ENCODE assay signal across 23 cellular contexts in genomic region chr14:54191846-54192245, GRCh38.
DNase-seq lines count a peak whose midpoint lies in the region; TF ChIP-seq lines count a peak whose summit lies in the region.
"Had no signal": no experiment of that assay in that cellular context is flagged by ENCODE, and none has a peak within 500 bp of the region (broad histone marks: within the 10 kb centered on the region; RNA-seq: fewer than 3 reads in every experiment).

No MANE protein-coding gene starts in this region.

- H3K4me2 ChIP-seq in mammary epithelial cell (ENCODE audit: insufficient read depth, low read depth, low read length), result no peak overlapping the region
- H3K4me2 ChIP-seq in mesendoderm (ENCODE audit: low read length), result no peak overlapping the region
- H3K4me2 ChIP-seq: A549; BLaER1 treated with 17β-estradiol and CSF1 and Interleukin-3, amounts not matched to agents 10 nM and 100 nM had no signal

- H3K79me2 ChIP-seq in mammary epithelial cell (ENCODE audit: insufficient read depth, low read length) (no peaks in the 10 kb centered on the region), mesendoderm (ENCODE audit: control insufficient read depth, insufficient read depth, low read length) (no peaks in the 10 kb centered on the region)

- no peaks in the 10 kb centered on the region for H3K9me3 ChIP-seq in mammary epithelial cell (replicated peaks; ENCODE audit: insufficient read depth, low read length)
- H3K9me3 ChIP-seq: A549; BE2C; BLaER1 treated with 17β-estradiol and CSF1 and Interleukin-3, amounts not matched to agents 10 nM and 100 nM had no signal

- peak overlapping the region; percentile 44 for H2AFZ ChIP-seq in mammary epithelial cell (ENCODE audit: low read depth, low read length)
- H2AFZ ChIP-seq: GM23248 had no signal

- H3K23ac ChIP-seq in mesendoderm (ENCODE audit: low read length), result no peak overlapping the region

- no peak overlapping the region for H2AK5ac ChIP-seq in mesendoderm (ENCODE audit: low read length)

- H3K4me1 ChIP-seq in mammary epithelial cell (ENCODE audit: insufficient read depth, low read length), result peaks cover 25% of the 10 kb centered on the region
- H3K4me1 ChIP-seq in mesendoderm (ENCODE audit: control insufficient read depth, low read depth, low read length), result peaks cover 2% of the 10 kb centered on the region

- DNase-seq in ELR (ENCODE audit: low read depth) (peak; percentile 36), mammary epithelial cell (peak; percentile 41), epithelial cell of prostate (ENCODE audit: low read depth, low spot score) (no peak), mesendoderm (no peak), activated T-cell treated with anti-CD3 and anti-CD28 coated beads for 4 hours (no peak), NCI-H524 treated with DMSO at 0.1 percent for 48 hours (lab: John Stamatoyannopoulos, UW) (no peak)
- no peak for DNase-seq in activated CD4-positive, alpha-beta T cell treated with anti-CD3 and anti-CD28 coated beads, Interleukin-2, amount 50 U/mL, for 4 hours
- DNase-seq: 8988T; ACHN; AML-193; BE2C; Calu3; CD4-positive, alpha-beta T cell; CD8-positive, alpha-beta memory T cell; COR-L47; DND-41; GDM1; GM23248; H7; HCEC 1CT had no signal

- no peak overlapping the region for H3K4ac ChIP-seq in mesendoderm (ENCODE audit: low read depth, low read length)

- H3K4me3 ChIP-seq in mammary epithelial cell (replicated peaks in 1 of 3; ENCODE audit: insufficient read depth in 1 of 3, low read depth in 2 of 3, low read length in 3 of 3), result no peak overlapping the region
- no peak overlapping the region for H3K4me3 ChIP-seq in mesendoderm (ENCODE audit: low read length)
- H3K4me3 ChIP-seq: A549; BLaER1 treated with 17β-estradiol and CSF1 and Interleukin-3, amounts not matched to agents 10 nM and 100 nM; GM12878; GM23248 had no signal

- H3K27ac ChIP-seq in mammary epithelial cell (ENCODE audit: insufficient read depth, low read depth, low read length) (peak overlapping the region; percentile 32), epithelial cell of prostate (peak overlapping the region; percentile 28), mesendoderm (ENCODE audit: low read depth, low read length) (no peak overlapping the region)
- H3K27ac ChIP-seq: A549; BLaER1 treated with 17β-estradiol and CSF1 and Interleukin-3, amounts not matched to agents 10 nM and 100 nM; GM23248 had no signal

- CTCF ChIA-PET in mammary epithelial cell (lab: Charles Lee; ENCODE audit: low non-redundant PET), result no interaction called here

- TF ChIP-seq CTCF in mammary epithelial cell (conservative IDR thresholded peaks at IDR 0.05 in 1 of 2, IDR thresholded peaks at IDR 0.05 in 1 of 2; ENCODE audit: extremely low read depth in 1 of 2, insufficient read depth in 1 of 2, low read depth in 1 of 2, low read length in 2 of 2), result no peak

- H3K9ac ChIP-seq in mammary epithelial cell (ENCODE audit: insufficient read depth, low read length) (no peak overlapping the region), mesendoderm (ENCODE audit: low read length) (no peak overlapping the region)
- H3K9ac ChIP-seq: BLaER1 treated with 17β-estradiol and CSF1 and Interleukin-3, amounts not matched to agents 10 nM and 100 nM; GM23248 had no signal

- H4K5ac ChIP-seq in mesendoderm (ENCODE audit: low read length), result no peak overlapping the region

- H2BK120ac ChIP-seq in mesendoderm (ENCODE audit: low read depth, low read length), result no peak overlapping the region

- H3K27me3 ChIP-seq in mammary epithelial cell (ENCODE audit: insufficient read depth, low read length) (no peaks in the 10 kb centered on the region), mesendoderm (ENCODE audit: insufficient read depth, low read length, poor library complexity) (no peaks in the 10 kb centered on the region)
- H3K27me3 ChIP-seq: BE2C; BLaER1 treated with 17β-estradiol and CSF1 and Interleukin-3, amounts not matched to agents 10 nM and 100 nM had no signal

- H3K79me1 ChIP-seq in mesendoderm (ENCODE audit: low read length), result no peaks in the 10 kb centered on the region

- intact Hi-C loops in mammary epithelial cell (cut with micrococcal nuclease), result loop anchor here (2.0 to 5.0 kb wide), 2 partner anchors 61 to 120 kb away; no protein-coding TSS in a partner anchor

- BruUV-seq in mammary epithelial cell (replicated peaks; lab: Mats Ljungman, UMichigan), result no TSS peak

- peak overlapping the region; percentile 96 for H2BK15ac ChIP-seq in mesendoderm (replicated peaks; ENCODE audit: low read depth)

- dilution Hi-C loops in mammary epithelial cell (cut with HindIII; ENCODE audit: low sequenced_read_pairs), result no loop called here

- H3K36me3 ChIP-seq in mammary epithelial cell (ENCODE audit: insufficient read depth, low read length) (no peaks in the 10 kb centered on the region), mesendoderm (ENCODE audit: control insufficient read depth, insufficient read depth, low read length) (no peaks in the 10 kb centered on the region)
- H3K36me3 ChIP-seq: BE2C; BLaER1 treated with 17β-estradiol and CSF1 and Interleukin-3, amounts not matched to agents 10 nM and 100 nM had no signal

- WGBS in mammary epithelial cell (ENCODE audit: low coverage, missing lambda C conversion rate), result 81% methylated on average over 2 of the region's 2 CpGs
- no CpG with 5 or more reads among the region's 2 CpGs for WGBS in mesendoderm (ENCODE audit: extremely low coverage, insufficient coverage, low lambda C conversion rate)

- no peaks in the 10 kb centered on the region for H4K20me1 ChIP-seq in mammary epithelial cell (ENCODE audit: insufficient read depth, low read length)
- H4K20me1 ChIP-seq: BLaER1 treated with 17β-estradiol and CSF1 and Interleukin-3, amounts not matched to agents 10 nM and 100 nM had no signal

- H3K18ac ChIP-seq in mesendoderm (ENCODE audit: low read length), result no peak overlapping the region

- H2BK5ac ChIP-seq in mesendoderm (ENCODE audit: low read length), result no peak overlapping the region

- no peak overlapping the region for H3K56ac ChIP-seq in mesendoderm (ENCODE audit: low read length)

- in situ Hi-C loops in mammary epithelial cell (cut with MboI; ENCODE audit: low sequenced_read_pairs in 2 of 2), result loop anchor here (25.0 kb wide), 2 partner anchors 120 to 655 kb away; no protein-coding TSS in a partner anchor

- H4K8ac ChIP-seq in mesendoderm (ENCODE audit: low read depth, low read length), result no peak overlapping the region

Comparison
In these comparisons a context has a peak if more than half of its experiments do, and no peak if none do; other contexts are left out.
1. DNase-seq: peak in ELR (single experiment) and mammary epithelial cell (single experiment); none in epithelial cell of prostate (single experiment), mesendoderm (single experiment), activated T-cell treated with anti-CD3 and anti-CD28 coated beads for 4 hours (single experiment), activated CD4-positive, alpha-beta T cell treated with anti-CD3 and anti-CD28 coated beads, Interleukin-2, amount 50 U/mL, for 4 hours (0 of 2) and NCI-H524 treated with DMSO at 0.1 percent for 48 hours (single experiment).